ENCODE assay signal across 8 cellular contexts in genomic region chr1:182615468-182616129, GRCh38. TPM values are rescaled to one million over a fixed set of nuclear protein-coding genes. Genes with fewer than 3 reads are reported as not detected.
DNase-seq lines count a peak whose midpoint lies in the region; ATAC-seq, FAIRE-seq and TF ChIP-seq lines count a peak whose summit lies in the region.

No MANE protein-coding gene starts in this region.

- no peaks in the 10 kb centered on the region for H3K9me3 ChIP-seq in SJCRH30 (replicated peaks)

- peak overlapping the region; percentile 67 for H3K4me3 ChIP-seq in SJCRH30
- H3K4me3 ChIP-seq in bronchial epithelial cell (ENCODE audit: low read depth, low read length): peak overlapping the region; percentile 20

- TF ChIP-seq CTCF in CD14-positive monocyte (IDR thresholded peaks at IDR 0.05) (no peak), bronchial epithelial cell (IDR thresholded peaks at IDR 0.05; ENCODE audit: insufficient read depth, low read length, severe bottlenecking) (no peak)

- H3K27me3 ChIP-seq in SJCRH30 (no peaks in the 10 kb centered on the region), bronchial epithelial cell (ENCODE audit: control insufficient read depth, insufficient read depth, low read length) (no peaks in the 10 kb centered on the region)

- H3K36me3 Mint-ChIP-seq in CD14-positive monocyte: peaks cover 0 to 5% of the 10 kb centered on the region in 2 donors

- H3K36me3 ChIP-seq in SJCRH30: no peaks in the 10 kb centered on the region
- no peaks in the 10 kb centered on the region for H3K36me3 ChIP-seq in bronchial epithelial cell (ENCODE audit: control insufficient read depth, insufficient read depth, low read length)

- peaks cover 60 to 85% (median 83%) of the 10 kb centered on the region in 3 donors for H3K27me3 Mint-ChIP-seq in CD14-positive monocyte (ENCODE audit: low read depth in 3 of 3)

- peaks cover 69% of the 10 kb centered on the region for H3K4me1 ChIP-seq in SJCRH30

- H3K4me1 Mint-ChIP-seq in CD14-positive monocyte: peaks cover 31% of the 10 kb centered on the region

- intact Hi-C loops in CD14-positive monocyte (cut with micrococcal nuclease): no loop called here

- DNase-seq in CD14-positive monocyte (ENCODE audit: low spot score): no peak
- DNase-seq in SJCRH30: peak; percentile 83 to 87
- no peak for DNase-seq in bronchial epithelial cell (ENCODE audit: low read depth)
- peak; percentile 44 for DNase-seq in left kidney (ENCODE audit: low read depth, low spot score)
- DNase-seq in stimulated activated CD8-positive, alpha-beta memory T cell treated with anti-CD3 and anti-CD28 coated beads, Interleukin-4, amount 100 ng/mL, for 48 hours: peak; percentile 73
- DNase-seq in kidney tubule cell (ENCODE audit: low spot score): no peak

- FAIRE-seq in bronchial epithelial cell (lab: Jason Lieb, UNC): no peak

- H3K27ac Mint-ChIP-seq in CD14-positive monocyte: peak overlapping the region in 1 of 7 donors; percentile 2

- peaks cover 1 to 15% (median 10%) of the 10 kb centered on the region in 7 donors for H3K9me3 Mint-ChIP-seq in CD14-positive monocyte

- H3K27ac ChIP-seq in SJCRH30: peak overlapping the region; percentile 100

- peak overlapping the region; percentile 83 to 93 for H3K4me3 Mint-ChIP-seq in CD14-positive monocyte

- peak; percentile 12 for ATAC-seq in GM19324 (IDR thresholded peaks at IDR 0.05; ENCODE audit: low FRiP score, unreplicated experiment)
- peak; percentile 18 for ATAC-seq in HG03439 (IDR thresholded peaks at IDR 0.05; ENCODE audit: unreplicated experiment)

RNA-seq across cellular contexts. Expression of gene RGS16, which starts 11.4 kb away (rescaled TPM):
- under 1 TPM in 1 of 2 donors, not detected in 1; 0.07 TPM for polyA plus RNA-seq in CD14-positive monocyte
- total RNA-seq in SJCRH30 (2014; rRNA removed; shearing (Covaris generic)): 96.7 and 101 TPM in 2 replicates
- total RNA-seq in bronchial epithelial cell: 3.5 and 3.7 TPM in 2 replicates

RNA-seq across cellular contexts. Expression of gene RNASEL, which starts 26.5 kb away (rescaled TPM):
- polyA plus RNA-seq in CD14-positive monocyte: 10 to 100 TPM in 1 of 2 donors, 1 to 10 TPM in 1; 7.9 to 12.3 TPM
- 1.2 and 1.5 TPM in 2 replicates for total RNA-seq in SJCRH30 (2014; rRNA removed; shearing (Covaris generic))
- 3.2 and 7.9 TPM in 2 replicates for total RNA-seq in bronchial epithelial cell

Comparison
In these comparisons a context has a peak if more than half of its experiments do, and no peak if none do; other contexts are left out.
1. DNase-seq: peak in SJCRH30 (2 of 2), left kidney (single experiment) and stimulated activated CD8-positive, alpha-beta memory T cell treated with anti-CD3 and anti-CD28 coated beads, Interleukin-4, amount 100 ng/mL, for 48 hours (single experiment); none in CD14-positive monocyte (single experiment), bronchial epithelial cell (single experiment) and kidney tubule cell (single experiment).
2. RNA of gene RGS16, which starts 11.4 kb away (total RNA-seq): 96.7 to 101 TPM in SJCRH30; 3.5 to 3.7 TPM in bronchial epithelial cell; every median in the first group is over 10 times any median in the second.